Comparison of ENCODE assay signal across 10 cellular contexts in genomic region chr18:30211112-30211511, GRCh38.
"Had no signal": no experiment of that assay in that cellular context is flagged by ENCODE, and none has a peak within 500 bp of the region (broad histone marks: within the 10 kb centered on the region; RNA-seq: fewer than 3 reads in every experiment).

No MANE protein-coding gene starts in this region.

- ATAC-seq: HCT116, K562 had no signal

- FAIRE-seq: HTR-8/SVneo, K562 had no signal

- H3K4me3 ChIP-seq: GM23248, HAP-1, K562 had no signal

- DNase-seq: GM23248, GOT3, H7, HFFc6, IMR-90, KG1 had no signal
